In the genomic region with DNA sequence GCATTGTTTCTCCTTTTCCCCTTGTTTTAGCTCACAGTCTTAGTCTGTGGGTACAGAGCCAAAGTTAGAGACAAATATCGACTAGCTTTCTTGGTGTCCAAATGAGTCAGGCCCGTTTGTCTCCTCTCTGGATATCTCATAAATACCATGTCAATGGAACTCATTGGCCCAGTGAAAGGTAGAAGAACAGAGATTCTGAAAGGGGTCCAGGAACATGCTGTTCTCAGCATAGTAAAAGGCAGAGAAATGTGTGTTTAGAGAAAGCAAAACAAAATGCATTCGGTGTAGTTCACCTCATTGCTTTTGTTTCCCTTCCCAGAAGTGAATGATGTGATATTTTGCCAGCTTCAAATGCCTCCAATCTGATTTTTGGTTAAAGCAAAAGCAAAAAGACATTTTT, we compare ENCODE assay signal across 17 cellular contexts.
"Had no signal": no experiment of that assay in that cellular context is flagged by ENCODE, and none has a peak within 500 bp of the region (broad histone marks: within the 10 kb centered on the region; RNA-seq: fewer than 3 reads in every experiment).

No MANE protein-coding gene starts in this region.

- H3K4me3 ChIP-seq: psoas muscle, right atrium auricular region, upper lobe of left lung had no signal

- H3K9me3 ChIP-seq: psoas muscle, right atrium auricular region, upper lobe of left lung had no signal

- H3K36me3 ChIP-seq: right atrium auricular region, upper lobe of left lung had no signal

- H3K4me1 ChIP-seq: psoas muscle, right atrium auricular region, upper lobe of left lung had no signal

- H3K27me3 ChIP-seq: right atrium auricular region, upper lobe of left lung had no signal

- H3K27ac ChIP-seq: psoas muscle, right atrium auricular region, upper lobe of left lung had no signal

- DNase-seq: activated CD4-positive, alpha-beta T cell treated with anti-CD3 and anti-CD28 coated beads for 1 hour; activated CD4-positive, alpha-beta T cell treated with anti-CD3 and anti-CD28 coated beads, Interleukin-2, amount 50 U/mL, for 1 hour; activated CD8-positive, alpha-beta T cell treated with anti-CD3 and anti-CD28 coated beads, Interleukin-2, amount 10 ng/mL, durations not matched to agents 7 days and 5 days; activated gamma-delta T cell treated with Interleukin-2 at 50 U/mL for 16 hours; activated T-cell treated with anti-CD3 and anti-CD28 coated beads, Interleukin-2, amount 50 U/mL, for 1 hour; central memory CD4-positive, alpha-beta T cell; dermis blood vessel endothelial cell; effector CD8-positive, alpha-beta T cell; erythroblast; left colon; natural killer cell; psoas muscle; small intestine; stimulated activated naive B cell treated with anti-CD40 and anti-IgM and Interleukin-4, amounts not matched to agents 10 μg/mL and 1 μg/mL and 100 μg/mL, for 72 hours; T-helper 1 cell; upper lobe of left lung had no signal

- ATAC-seq: activated CD8-positive, alpha-beta T cell treated with anti-CD3 and anti-CD28 coated beads, Interleukin-2, amount 10 ng/mL, durations not matched to agents 7 days and 5 days; left colon; natural killer cell; stimulated activated naive B cell treated with anti-CD40 and anti-IgM and Interleukin-4, amounts not matched to agents 10 μg/mL and 1 μg/mL and 100 μg/mL, for 72 hours had no signal
